In the genomic region with DNA sequence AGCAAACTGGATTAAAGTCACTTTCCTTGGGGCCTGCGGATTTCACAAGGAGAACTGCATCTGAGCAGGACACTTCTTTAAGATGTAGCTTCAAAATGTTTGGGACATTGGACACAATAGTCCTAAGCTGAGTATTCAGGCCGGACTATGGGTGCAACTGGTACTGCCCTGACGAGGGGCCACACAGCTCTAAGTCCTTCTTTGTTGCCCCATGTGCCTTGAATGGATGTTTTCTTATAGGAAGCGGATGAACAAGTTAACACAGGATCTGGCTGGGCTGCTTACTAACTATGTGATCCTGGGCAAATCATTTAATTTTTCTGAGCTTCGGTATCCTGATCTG, we compare ENCODE assay signal across 12 cellular contexts.
DNase-seq lines count a peak whose midpoint lies in the region; ATAC-seq and TF ChIP-seq lines count a peak whose summit lies in the region.
"Had no signal": no experiment of that assay in that cellular context is flagged by ENCODE, and none has a peak within 500 bp of the region (broad histone marks: within the 10 kb centered on the region; RNA-seq: fewer than 3 reads in every experiment).

No MANE protein-coding gene starts in this region.

- TF ChIP-seq CTCF in A673 (conservative IDR thresholded peaks at IDR 0.05; ENCODE audit: low read depth, low read length) (no peak), adrenal gland (IDR thresholded peaks at IDR 0.05) (no peak), GM13976 (IDR thresholded peaks at IDR 0.05; ENCODE audit: borderline replicate concordance, control extremely low read depth, extremely low read depth, insufficient read depth, missing control alignments) (no peak)

- H3K27ac ChIP-seq in A673 (ENCODE audit: low read depth, low read length, poor library complexity, severe bottlenecking) (peak overlapping the region; percentile 72), adrenal gland (peak overlapping the region in 3 of 5 donors; percentile 5 to 57 (median 48))

- H3K9me3 ChIP-seq in A673 (ENCODE audit: low read depth, low read length, poor library complexity, severe bottlenecking) (no peaks in the 10 kb centered on the region), adrenal gland (replicated peaks in 1 of 3) (no peaks in the 10 kb centered on the region)

- in situ Hi-C loops in GM13976 (cut with MboI; ENCODE audit: low sequenced_read_pairs, unreplicated experiment), result no loop called here

- DNase-seq in A673 (ENCODE audit: low spot score) (no peak), ELR (ENCODE audit: low read depth) (peak; percentile 24), adrenal gland (peak in 1 of 7 donors; percentile 18), medulla oblongata (ENCODE audit: extremely low spot score) (peak; percentile 61), GM13976 (ENCODE audit: low spot score) (no peak), NCI-H2227 treated with DMSO at 0.1 percent for 48 hours (lab: John Stamatoyannopoulos, UW) (no peak)
- DNase-seq: brain microvascular endothelial cell; CD8-positive, alpha-beta memory T cell; NCI-H2081; stimulated activated CD4-positive, alpha-beta T cell treated with anti-CD3 and anti-CD28 coated beads, Interleukin-4, amount 100 ng/mL, for 4 hours had no signal

- POLR2A ChIA-PET in A673 (lab: Charles Lee; ENCODE audit: low non-redundant PET), result interaction anchor here (0.5 to 0.7 kb wide), 2 partner anchors 74 to 479 kb away, joined by 3 read pairs; no protein-coding TSS in a partner anchor

- peaks cover 84% of the 10 kb centered on the region for H3K36me3 ChIP-seq in A673 (ENCODE audit: insufficient read depth, low read length, poor library complexity, severe bottlenecking)
- peaks cover 0 to 48% of the 10 kb centered on the region in 2 donors for H3K36me3 ChIP-seq in adrenal gland (replicated peaks in 1 of 2)

- H3K27me3 ChIP-seq in A673 (replicated peaks; ENCODE audit: insufficient read depth, low read depth, low read length, poor library complexity) (no peaks in the 10 kb centered on the region), adrenal gland (no peaks in the 10 kb centered on the region)
- H3K27me3 ChIP-seq: brain microvascular endothelial cell had no signal

- H3K4me1 ChIP-seq in A673 (ENCODE audit: insufficient read depth, low read length, poor library complexity, severe bottlenecking) (peaks cover 97% of the 10 kb centered on the region), adrenal gland (replicated peaks in 1 of 2) (peaks cover 10 to 26% of the 10 kb centered on the region in 2 donors)

- CTCF ChIA-PET in A673 (lab: Charles Lee), result no interaction called here

- no TSS peak for BruUV-seq in A673 (replicated peaks; lab: Mats Ljungman, UMichigan)

- no peak overlapping the region for H3K4me3 ChIP-seq in A673 (ENCODE audit: low read depth, low read length, poor library complexity, severe bottlenecking)
- no peak overlapping the region for H3K4me3 ChIP-seq in adrenal gland

- WGBS in adrenal gland, 4 donors, result 93 to 100% (median 98%) methylated on average over 5 of the region's 5 CpGs

- intact Hi-C loops in A673 (cut with micrococcal nuclease; ENCODE audit: unreplicated experiment), result no loop called here
- intact Hi-C loops in adrenal gland (cut with DNase I), result no loop called here

- ATAC-seq in HG02623 (IDR thresholded peaks at IDR 0.05; ENCODE audit: unreplicated experiment) (no peak), GM19328 (IDR thresholded peaks at IDR 0.05; ENCODE audit: unreplicated experiment) (no peak)

- no peak for TF ChIP-seq POLR2A in adrenal gland (IDR thresholded peaks at IDR 0.05)

Comparison
In these comparisons a context has a peak if more than half of its experiments do, and no peak if none do; other contexts are left out.
1. DNase-seq: peak in ELR (single experiment) and medulla oblongata (single experiment); none in A673 (single experiment), GM13976 (single experiment) and NCI-H2227 treated with DMSO at 0.1 percent for 48 hours (single experiment).